Comparison of ENCODE assay signal across 27 cellular contexts in genomic region chr3:159664011-159664410, GRCh38.
DNase-seq lines count a peak whose midpoint lies in the region; ATAC-seq and TF ChIP-seq lines count a peak whose summit lies in the region.
"Had no signal": no experiment of that assay in that cellular context is flagged by ENCODE, and none has a peak within 500 bp of the region (broad histone marks: within the 10 kb centered on the region; RNA-seq: fewer than 3 reads in every experiment).

No MANE protein-coding gene starts in this region.

- H3F3A ChIP-seq in SK-N-SH (replicated peaks; ENCODE audit: insufficient read depth) (no peaks in the 10 kb centered on the region), GM23248 (ENCODE audit: insufficient read depth) (no peaks in the 10 kb centered on the region)

- H3K4me3 ChIP-seq in SK-N-SH (ENCODE audit: low read depth in 2 of 2, low read length in 1 of 2), result no peak overlapping the region
- H3K4me3 ChIP-seq in GM23248, result no peak overlapping the region
- no peak overlapping the region for H3K4me3 ChIP-seq in aorta (ENCODE audit: low read length in 2 of 2)
- H3K4me3 ChIP-seq: BLaER1 treated with 17β-estradiol and CSF1 and Interleukin-3, amounts not matched to agents 10 nM and 100 nM; hepatocyte had no signal

- ATAC-seq in SK-N-SH treated with all-trans-retinoic acid at 6 μM for 48 hours (no peak), aorta (ENCODE audit: low FRiP score) (no peak), GM21619 (IDR thresholded peaks at IDR 0.05; ENCODE audit: unreplicated experiment) (no peak)
- ATAC-seq: activated T-cell treated with anti-CD3 and anti-CD28 coated beads, Interleukin-2, amount 50 U/mL, for 4 hours; effector memory CD8-positive, alpha-beta T cell; esophagus mucosa; left colon; sciatic nerve had no signal

- TF ChIP-seq EP300 in SK-N-SH (IDR thresholded peaks at IDR 0.05; ENCODE audit: borderline replicate concordance in 1 of 2, low read depth in 1 of 2, low read length in 1 of 2), result no peak

- H3K4me2 ChIP-seq in SK-N-SH (no peak overlapping the region), GM23248 (ENCODE audit: unreplicated experiment) (no peak overlapping the region)
- H3K4me2 ChIP-seq: BLaER1 treated with 17β-estradiol and CSF1 and Interleukin-3, amounts not matched to agents 10 nM and 100 nM; hepatocyte had no signal

- H3K9me3 ChIP-seq in SK-N-SH (no peaks in the 10 kb centered on the region), GM23248 (ENCODE audit: low read depth) (no peaks in the 10 kb centered on the region), aorta (ENCODE audit: control insufficient read depth, low read length) (peaks cover 3% of the 10 kb centered on the region)
- H3K9me3 ChIP-seq: neutrophil had no signal

- no peaks in the 10 kb centered on the region for H3K27me3 ChIP-seq in SK-N-SH (ENCODE audit: insufficient read depth)
- no peaks in the 10 kb centered on the region; the same call in 1 of the 2 replicates for H3K27me3 ChIP-seq in GM23248 (replicated peaks; ENCODE audit: insufficient read depth)
- H3K27me3 ChIP-seq in aorta (ENCODE audit: control insufficient read depth in 1 of 2, insufficient read depth in 2 of 2, low read length in 1 of 2), result peaks cover 0 to 2% of the 10 kb centered on the region in 2 donors
- H3K27me3 ChIP-seq: BLaER1 treated with 17β-estradiol and CSF1 and Interleukin-3, amounts not matched to agents 10 nM and 100 nM; hepatocyte; neutrophil had no signal

- in situ Hi-C loops in GM23248 (cut with MboI), result no loop called here

- TF ChIP-seq CTCF in SK-N-SH (IDR thresholded peaks at IDR 0.05), result no peak

- no peak for TF ChIP-seq RAD21 in SK-N-SH (IDR thresholded peaks at IDR 0.05; ENCODE audit: low read length)

- WGBS in SK-N-SH (ENCODE audit: low lambda C conversion rate), result 62% methylated on average over 2 of the region's 2 CpGs
- 76 to 77% methylated on average over 2 of the region's 2 CpGs for WGBS in GM23248 (ENCODE audit: low coverage in 1 of 2, low lambda C conversion rate in 2 of 2, missing lambda C conversion rate in 2 of 2), 2 experiments
- 72 to 76% methylated on average over 2 of the region's 2 CpGs for WGBS in aorta, 2 donors

- peaks cover 0 to 2% of the 10 kb centered on the region in 2 experiments; a peak in 1 of 4 replicates for H3K4me1 ChIP-seq in SK-N-SH (ENCODE audit: control insufficient read depth in 1 of 2, insufficient read depth in 2 of 2, low read depth in 1 of 2, low read length in 1 of 2)
- H3K4me1 ChIP-seq in GM23248 (ENCODE audit: insufficient read depth), result 0 out of 2 replicates have a peak, but pooled peaks cover 3% of the 10 kb centered on the region
- no peaks in the 10 kb centered on the region for H3K4me1 ChIP-seq in aorta (ENCODE audit: control insufficient read depth in 1 of 2, insufficient read depth in 2 of 2, low read length in 2 of 2)

- H3K9ac ChIP-seq in SK-N-SH (no peak overlapping the region), GM23248 (no peak overlapping the region)
- H3K9ac ChIP-seq: BLaER1 treated with 17β-estradiol and CSF1 and Interleukin-3, amounts not matched to agents 10 nM and 100 nM had no signal

- intact Hi-C loops in aorta (cut with DNase I), result no loop called here

- no peak overlapping the region for H2AFZ ChIP-seq in SK-N-SH (ENCODE audit: low read depth)
- no peak overlapping the region for H2AFZ ChIP-seq in GM23248
- H2AFZ ChIP-seq: hepatocyte had no signal

- H3K9me2 ChIP-seq in SK-N-SH (no peaks in the 10 kb centered on the region), GM23248 (ENCODE audit: insufficient read depth) (no peaks in the 10 kb centered on the region)

- H3K36me3 ChIP-seq in SK-N-SH (replicated peaks in 1 of 2; ENCODE audit: control insufficient read depth in 1 of 2, insufficient read depth in 2 of 2, low read length in 1 of 2) (no peaks in the 10 kb centered on the region), GM23248 (ENCODE audit: low read depth) (no peaks in the 10 kb centered on the region), aorta (ENCODE audit: control insufficient read depth in 1 of 2, insufficient read depth in 2 of 2, low read length in 1 of 2) (no peaks in the 10 kb centered on the region)
- H3K36me3 ChIP-seq: BLaER1 treated with 17β-estradiol and CSF1 and Interleukin-3, amounts not matched to agents 10 nM and 100 nM; neutrophil had no signal

- DNase-seq in SK-N-SH (peak; percentile 53), GM23248 (peak; percentile 8), T1000 (lab: John Stamatoyannopoulos, UW) (peak; percentile 2), kidney tubule cell (ENCODE audit: low spot score) (peak; percentile 29), iPS-NIHi11 (ENCODE audit: low spot score) (no peak), aorta (no peak)
- DNase-seq: ACHN; activated B cell treated with CpG ODN at 0.5 μM for 24 hours; activated CD4-positive, alpha-beta T cell treated with anti-CD3 and anti-CD28 coated beads, Interleukin-2, amount 50 U/mL, for 1 hour; activated gamma-delta T cell treated with Interleukin-2 at 50 U/mL for 16 hours; activated T-cell treated with anti-CD3 and anti-CD28 coated beads, Interleukin-2, amount 50 U/mL, for 4 hours; Calu3; effector memory CD8-positive, alpha-beta T cell; KG1; left colon; mesendoderm; naive B cell; NCI-H1694 treated with DMSO at 0.1 percent for 48 hours; NCI-H748 treated with DMSO at 0.1 percent for 48 hours; stimulated activated CD4-positive, alpha-beta T cell treated with anti-CD3 and anti-CD28 coated beads, Interleukin-4, amount 100 ng/mL, for 4 hours had no signal

- H3K79me2 ChIP-seq in SK-N-SH (ENCODE audit: insufficient read depth) (no peaks in the 10 kb centered on the region), GM23248 (ENCODE audit: insufficient read depth) (no peaks in the 10 kb centered on the region)
- H3K79me2 ChIP-seq: hepatocyte had no signal

- H3K27ac ChIP-seq in SK-N-SH (ENCODE audit: low read depth in 2 of 2, low read length in 1 of 2) (no peak overlapping the region), GM23248 (no peak overlapping the region), aorta (ENCODE audit: low read depth in 1 of 2, low read length in 2 of 2) (no peak overlapping the region)
- H3K27ac ChIP-seq: BLaER1 treated with 17β-estradiol and CSF1 and Interleukin-3, amounts not matched to agents 10 nM and 100 nM; hepatocyte; neutrophil had no signal

- CTCF ChIA-PET in SK-N-SH (lab: Yijun Ruan, JAX), result no interaction called here

- no peaks in the 10 kb centered on the region for H4K20me1 ChIP-seq in SK-N-SH (ENCODE audit: insufficient read depth)
- H4K20me1 ChIP-seq in GM23248 (ENCODE audit: insufficient read depth), result no peaks in the 10 kb centered on the region
- H4K20me1 ChIP-seq: BLaER1 treated with 17β-estradiol and CSF1 and Interleukin-3, amounts not matched to agents 10 nM and 100 nM had no signal

- POLR2A ChIA-PET in SK-N-SH (lab: Yijun Ruan, JAX), result no interaction called here

TF ChIP-seq in SK-N-SH, 30 proteins besides CTCF, POLR2A, EP300 and RAD21 (continues in another document):
- TF ChIP-seq REST (IDR thresholded peaks at IDR 0.05; ENCODE audit: low read depth, low read length), result no peak
- TF ChIP-seq EZH2phosphoT487 (IDR thresholded peaks at IDR 0.05; ENCODE audit: borderline replicate concordance, low read depth), result no peak

TF ChIP-seq in SK-N-SH treated with all-trans-retinoic acid at 6 μM for 48 hours, 23 proteins besides CTCF, POLR2A, EP300 and RAD21 (continues in another document):
- no peak for TF ChIP-seq ESRRG (CRISPR knock-in tag; IDR thresholded peaks at IDR 0.05)
- no peak for TF ChIP-seq TCF4 (CRISPR knock-in tag; IDR thresholded peaks at IDR 0.05; ENCODE audit: borderline replicate concordance)
- no peak for TF ChIP-seq ZFP30 (CRISPR knock-in tag; IDR thresholded peaks at IDR 0.05)
- no peak for TF ChIP-seq ARNTL (CRISPR knock-in tag; IDR thresholded peaks at IDR 0.05; ENCODE audit: borderline replicate concordance, low read depth)
- TF ChIP-seq ISL1 (CRISPR knock-in tag; IDR thresholded peaks at IDR 0.05), result no peak
- TF ChIP-seq TOX (CRISPR knock-in tag; IDR thresholded peaks at IDR 0.05; ENCODE audit: borderline replicate concordance), result no peak
- no peak for TF ChIP-seq POU6F1 (CRISPR knock-in tag; IDR thresholded peaks at IDR 0.05; ENCODE audit: borderline replicate concordance, low read depth)
- no peak for TF ChIP-seq ZNF8 (CRISPR knock-in tag; IDR thresholded peaks at IDR 0.05)
- TF ChIP-seq ZFP3 (CRISPR knock-in tag; IDR thresholded peaks at IDR 0.05), result no peak
- TF ChIP-seq SNAI2 (CRISPR knock-in tag; IDR thresholded peaks at IDR 0.05), result no peak
- no peak for TF ChIP-seq ZNF70 (CRISPR knock-in tag; IDR thresholded peaks at IDR 0.05)
- TF ChIP-seq RARB (CRISPR knock-in tag; IDR thresholded peaks at IDR 0.05), result no peak
- TF ChIP-seq BACH2 (CRISPR knock-in tag; IDR thresholded peaks at IDR 0.05; ENCODE audit: borderline replicate concordance), result no peak
- no peak for TF ChIP-seq OSR1 (CRISPR knock-in tag; IDR thresholded peaks at IDR 0.05)

Comparison
In these comparisons a context has a peak if more than half of its experiments do, and no peak if none do; other contexts are left out.
1. DNase-seq: peak in SK-N-SH (single experiment), GM23248 (single experiment), T1000 (single experiment) and kidney tubule cell (single experiment); none in iPS-NIHi11 (single experiment) and aorta (0 of 2).